In the genomic region with DNA sequence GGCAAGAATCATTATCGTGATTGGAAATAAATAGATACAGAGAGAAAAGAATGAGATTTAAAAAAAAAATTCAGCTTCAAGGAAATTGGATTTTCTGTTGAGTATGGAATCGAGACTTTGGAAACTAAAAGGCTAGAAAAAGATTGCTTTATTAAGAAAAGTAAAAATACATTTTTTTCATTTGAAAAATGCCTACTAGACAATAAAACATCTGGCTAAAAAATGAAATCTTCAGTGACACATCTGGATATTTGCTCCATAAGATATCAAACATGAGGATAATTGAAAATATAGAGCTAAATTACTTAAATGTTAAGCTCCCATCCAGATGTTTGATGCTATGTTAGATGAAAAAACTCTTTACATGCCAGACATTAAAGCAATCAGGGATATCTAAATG, we compare ENCODE assay signal across 2 cellular contexts.
TF ChIP-seq lines count a peak whose summit lies in the region.

No MANE protein-coding gene starts in this region.

TF ChIP-seq in A549, 52 proteins besides CTCF, POLR2A, EP300 and RAD21:
- TF ChIP-seq MAFK (IDR thresholded peaks at IDR 0.05; ENCODE audit: partially characterized antibody), result peak; percentile 52
- TF ChIP-seq FOXS1 (CRISPR knock-in tag; IDR thresholded peaks at IDR 0.05), result no peak
- no peak for TF ChIP-seq CEBPB (IDR thresholded peaks at IDR 0.05)
TF ChIP-seq in A549: peak in this region for 1.

TF ChIP-seq in IMR-90, 13 proteins besides CTCF, POLR2A, EP300 and RAD21:
- peak; percentile 41 for TF ChIP-seq MAFK (IDR thresholded peaks at IDR 0.05; ENCODE audit: low read depth, low read length)
- no peak for TF ChIP-seq RFX5 (IDR thresholded peaks at IDR 0.05; ENCODE audit: low read depth, low read length)
